Comparison of ENCODE assay signal across 8 cellular contexts in the genomic region with DNA sequence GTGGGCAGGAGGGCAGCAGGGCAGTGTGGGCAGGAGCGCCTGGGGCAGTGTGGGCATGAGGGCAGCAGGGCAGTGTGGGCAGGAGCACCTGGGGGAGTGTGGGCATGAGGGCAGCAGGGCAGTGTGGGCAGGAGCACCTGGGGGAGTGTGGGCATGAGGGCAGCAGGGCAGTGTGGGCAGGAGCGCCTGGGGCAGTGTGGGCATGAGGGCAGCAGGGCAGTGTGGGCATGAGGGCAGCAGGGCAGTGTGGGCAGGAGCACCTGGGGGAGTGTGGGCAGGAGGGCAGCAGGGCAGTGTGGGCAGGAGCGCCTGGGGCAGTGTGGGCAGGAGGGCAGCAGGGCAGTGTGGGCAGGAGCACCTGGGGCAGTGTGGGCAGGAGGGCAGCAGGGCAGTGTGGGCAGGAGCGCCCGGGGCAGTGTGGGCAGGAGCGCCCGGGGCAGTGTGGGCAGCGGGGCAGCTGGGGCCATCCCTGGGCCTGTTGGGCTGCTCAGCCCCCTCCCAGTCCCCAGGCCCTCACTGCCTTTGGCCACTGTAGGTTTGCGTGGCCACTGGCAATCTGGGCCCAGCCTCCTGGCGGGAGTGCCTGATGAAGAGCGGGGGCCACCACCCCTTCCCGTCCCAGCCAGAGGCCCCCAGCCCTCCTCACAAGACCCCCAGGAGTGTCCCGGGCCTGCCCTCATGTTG. TPM values are rescaled to one million over a fixed set of nuclear protein-coding genes. Genes with fewer than 3 reads are reported as not detected.
DNase-seq lines count a peak whose midpoint lies in the region; ATAC-seq and TF ChIP-seq lines count a peak whose summit lies in the region.
"Not testable (repeated sequence)": the region's sequence is repeated elsewhere in the genome, so short reads cannot be mapped to it uniquely, and the experiment has no call there.

No MANE protein-coding gene starts in this region.

- peaks cover 14% of the 10 kb centered on the region for H3K4me1 Mint-ChIP-seq in MCF 10A (ENCODE audit: insufficient read depth, unreplicated experiment)
- H3K4me1 Mint-ChIP-seq in progenitor cell of endocrine pancreas (ENCODE audit: low read depth) = peaks cover 30% of the 10 kb centered on the region

- not testable (repeated sequence) for H3K9me3 ChIP-seq in BLaER1; HEK293 (ENCODE audit: control insufficient read depth, insufficient read depth, low read depth, low read length)

- not testable (repeated sequence) for H3K9me3 Mint-ChIP-seq in MCF 10A (ENCODE audit: unreplicated experiment); progenitor cell of endocrine pancreas (ENCODE audit: low read depth)

- not testable (repeated sequence) for H4K20me1 ChIP-seq in BLaER1

- peak overlapping the region; percentile 69 for H3K9ac ChIP-seq in BLaER1
- not testable (repeated sequence) for H3K9ac ChIP-seq in mesendoderm (ENCODE audit: low read length)

- H3K23ac ChIP-seq in mesendoderm (ENCODE audit: low read length) = not testable (repeated sequence)

- H3K79me1 ChIP-seq in mesendoderm (ENCODE audit: low read length) = not testable (repeated sequence)

- BruUV-seq in MCF 10A (replicated peaks; lab: Mats Ljungman, UMichigan) = not testable (repeated sequence)

- not testable (repeated sequence) for H4K8ac ChIP-seq in mesendoderm (ENCODE audit: low read depth, low read length)

- H3K36me3 ChIP-seq in BLaER1; HEK293 (ENCODE audit: control insufficient read depth in 2 of 2, insufficient read depth in 1 of 2, low read length in 2 of 2); mesendoderm (ENCODE audit: control insufficient read depth, insufficient read depth, low read length): not testable (repeated sequence)

- POLR2A ChIA-PET in HEK293 (lab: Yijun Ruan, JAX); RWPE1 (lab: Yijun Ruan, JAX; ENCODE audit: low non-redundant PET); MCF 10A (lab: Yijun Ruan, JAX): not testable (repeated sequence)

- not testable (repeated sequence) for H3K36me3 Mint-ChIP-seq in MCF 10A (ENCODE audit: insufficient read depth, unreplicated experiment); progenitor cell of endocrine pancreas (ENCODE audit: insufficient read depth)

- not testable (repeated sequence) for H4K5ac ChIP-seq in mesendoderm (ENCODE audit: low read length)

- H3K4me3 Mint-ChIP-seq in MCF 10A (ENCODE audit: unreplicated experiment); progenitor cell of endocrine pancreas (ENCODE audit: low read depth): not testable (repeated sequence)

- not testable (repeated sequence) for H3K27me3 ChIP-seq in BLaER1; mesendoderm (ENCODE audit: insufficient read depth, low read length, poor library complexity)

- not testable (repeated sequence) for DNase-seq in RWPE1 (ENCODE audit: low spot score); MCF 10A (ENCODE audit: unreplicated experiment); left lobe of liver (ENCODE audit: low spot score); mesendoderm; progenitor cell of endocrine pancreas (ENCODE audit: low spot score, unreplicated experiment)
- peak; percentile 21 for DNase-seq in Right ventricle myocardium inferior (ENCODE audit: missing footprints)

- H3K4me1 ChIP-seq in BLaER1 = peaks cover 87% of the 10 kb centered on the region
- not testable (repeated sequence) for H3K4me1 ChIP-seq in HEK293 (ENCODE audit: control insufficient read depth, insufficient read depth, low read length); mesendoderm (ENCODE audit: control insufficient read depth, low read depth, low read length)

- H2BK5ac ChIP-seq in mesendoderm (ENCODE audit: low read length) = not testable (repeated sequence)

- no CpG with 5 or more reads among the region's 13 CpGs for WGBS in mesendoderm (ENCODE audit: extremely low coverage, insufficient coverage, low lambda C conversion rate)

- H2BK15ac ChIP-seq in mesendoderm (replicated peaks; ENCODE audit: low read depth) = not testable (repeated sequence)

- H3K27ac ChIP-seq in BLaER1 = peak overlapping the region; percentile 89
- H3K27ac ChIP-seq in HEK293 (ENCODE audit: extremely low read depth, low read depth, low read length); mesendoderm (ENCODE audit: low read depth, low read length): not testable (repeated sequence)
- peak overlapping the region; percentile 70 for H3K27ac ChIP-seq in RWPE1

- H3K27ac Mint-ChIP-seq in MCF 10A (ENCODE audit: low read depth, unreplicated experiment) (peak overlapping the region; percentile 35), progenitor cell of endocrine pancreas (peak overlapping the region; percentile 22)

- H3K4me3 ChIP-seq in BLaER1 = peak overlapping the region; percentile 49; the same call in 1 of the 2 replicates
- H3K4me3 ChIP-seq in HEK293 (ENCODE audit: low read depth, low read length); mesendoderm (ENCODE audit: low read length): not testable (repeated sequence)

- H3K4me2 ChIP-seq in BLaER1 = peak overlapping the region; percentile 99
- H3K4me2 ChIP-seq in mesendoderm (ENCODE audit: low read length) = not testable (repeated sequence)

- H2BK120ac ChIP-seq in mesendoderm (ENCODE audit: low read depth, low read length) = not testable (repeated sequence)

- intact Hi-C loops in MCF 10A (cut with micrococcal nuclease); Right ventricle myocardium inferior (cut with DNase I): not testable (repeated sequence)

- CTCF ChIA-PET in HEK293 (lab: Yijun Ruan, JAX); MCF 10A (lab: Yijun Ruan, JAX): not testable (repeated sequence)
- CTCF ChIA-PET in RWPE1 (lab: Yijun Ruan, JAX) = interaction anchor here (0.7 kb wide), 1 partner anchor 20 kb away, joined by 3 read pairs; no protein-coding TSS in a partner anchor

- TF ChIP-seq CTCF in HEK293 (tag by site-specific recombination; IDR thresholded peaks at IDR 0.05); RWPE1 (conservative IDR thresholded peaks at IDR 0.05; ENCODE audit: low read depth); MCF 10A (IDR thresholded peaks at IDR 0.05; ENCODE audit: unreplicated experiment); progenitor cell of endocrine pancreas (IDR thresholded peaks at IDR 0.05; ENCODE audit: unreplicated experiment): not testable (repeated sequence)

- H3K79me2 ChIP-seq in mesendoderm (ENCODE audit: control insufficient read depth, insufficient read depth, low read length) = not testable (repeated sequence)

- H3K4ac ChIP-seq in mesendoderm (ENCODE audit: low read depth, low read length) = not testable (repeated sequence)

- H3K27me3 Mint-ChIP-seq in MCF 10A (ENCODE audit: insufficient read depth, unreplicated experiment) = peaks cover 10% of the 10 kb centered on the region
- H3K27me3 Mint-ChIP-seq in progenitor cell of endocrine pancreas = peaks cover 20% of the 10 kb centered on the region

- H3K18ac ChIP-seq in mesendoderm (ENCODE audit: low read length) = not testable (repeated sequence)

- not testable (repeated sequence) for ATAC-seq in Right ventricle myocardium inferior
- peak; percentile 58 for ATAC-seq in left lobe of liver

- peak overlapping the region; percentile 15 for H3K56ac ChIP-seq in mesendoderm (ENCODE audit: low read length)

- not testable (repeated sequence) for H2AK5ac ChIP-seq in mesendoderm (ENCODE audit: low read length)

TF ChIP-seq in HEK293, 187 proteins besides CTCF, POLR2A, EP300 and RAD21:
- TF ChIP-seq EGR2 (tag by site-specific recombination; IDR thresholded peaks at IDR 0.05; ENCODE audit: low read depth) (peak; percentile 65), ZFHX2 (tag by site-specific recombination; conservative IDR thresholded peaks at IDR 0.05) (peak; percentile 83)

RNA-seq across cellular contexts. Expression of a gene that starts 52.7 kb away (rescaled TPM):
- total RNA-seq in MCF 10A (2022) (37.5 and 53.4 TPM in 2 replicates), Right ventricle myocardium inferior (18.7 TPM), left lobe of liver (31.9 TPM), progenitor cell of endocrine pancreas (109 and 130 TPM in 2 replicates)
- polyA plus RNA-seq in mesendoderm (2013, experiment 1 of 2) = 14.3 TPM
- 14.2 TPM for polyA plus RNA-seq in mesendoderm (2013, experiment 2 of 2)
